ENCODE assay signal across 24 cellular contexts in genomic region chr4:107937040-107937439, GRCh38. TPM values are rescaled to one million over a fixed set of nuclear protein-coding genes. Genes with fewer than 3 reads are reported as not detected.
DNase-seq lines count a peak whose midpoint lies in the region; ATAC-seq and TF ChIP-seq lines count a peak whose summit lies in the region.
"Had no signal": no experiment of that assay in that cellular context is flagged by ENCODE, and none has a peak within 500 bp of the region (broad histone marks: within the 10 kb centered on the region; RNA-seq: fewer than 3 reads in every experiment).

No MANE protein-coding gene starts in this region.

- no peak overlapping the region for H3K9ac ChIP-seq in MM.1S (ENCODE audit: low read length)
- H3K9ac ChIP-seq: SK-N-SH had no signal

- peaks cover 3% of the 10 kb centered on the region for H3K9me3 Mint-ChIP-seq in activated naive CD8-positive, alpha-beta T cell treated with anti-CD3 and anti-CD28 coated beads, Interleukin-2, amount 10 ng/mL, durations not matched to agents 7 days and 5 days
- H3K9me3 Mint-ChIP-seq in activated naive CD8-positive, alpha-beta T cell treated with anti-CD3 and anti-CD28 coated beads for 36 hours: no peaks in the 10 kb centered on the region
- no peaks in the 10 kb centered on the region for H3K9me3 Mint-ChIP-seq in stimulated activated naive B cell treated with anti-CD40 and anti-IgM and Interleukin-4, amounts not matched to agents 10 μg/mL and 1 μg/mL and 100 μg/mL, for 72 hours
- H3K9me3 Mint-ChIP-seq: activated T-cell treated with anti-CD3 and anti-CD28 coated beads, Interleukin-2, amount 50 U/mL, for 24 hours; naive thymus-derived CD4-positive, alpha-beta T cell had no signal

- H3K9me3 ChIP-seq in MM.1S (replicated peaks; ENCODE audit: insufficient read depth, low read length): no peaks in the 10 kb centered on the region
- H3K9me3 ChIP-seq: body of pancreas, colonic mucosa, pancreas, SK-N-SH, stomach, upper lobe of left lung had no signal

- peak overlapping the region; percentile 13; the same call in 1 of the 2 replicates for H2AFZ ChIP-seq in MM.1S (ENCODE audit: low read length)

- no peaks in the 10 kb centered on the region for H3F3A ChIP-seq in MM.1S (ENCODE audit: insufficient read depth, low read length)

- H3K4me1 Mint-ChIP-seq in activated naive CD8-positive, alpha-beta T cell treated with anti-CD3 and anti-CD28 coated beads, Interleukin-2, amount 10 ng/mL, durations not matched to agents 7 days and 5 days: peaks cover 18% of the 10 kb centered on the region
- H3K4me1 Mint-ChIP-seq in activated naive CD8-positive, alpha-beta T cell treated with anti-CD3 and anti-CD28 coated beads for 36 hours: peaks cover 37% of the 10 kb centered on the region
- H3K4me1 Mint-ChIP-seq in stimulated activated naive B cell treated with anti-CD40 and anti-IgM and Interleukin-4, amounts not matched to agents 10 μg/mL and 1 μg/mL and 100 μg/mL, for 72 hours: peaks cover 25 to 43% of the 10 kb centered on the region in 2 donors

- peaks cover 13% of the 10 kb centered on the region for H3K79me2 ChIP-seq in MM.1S (ENCODE audit: low read length)

- no peaks in the 10 kb centered on the region for H3K36me3 ChIP-seq in MM.1S (replicated peaks; ENCODE audit: insufficient read depth, low read length)
- H3K36me3 ChIP-seq: colonic mucosa, pancreas, upper lobe of left lung had no signal

- POLR2A ChIA-PET in activated naive CD8-positive, alpha-beta T cell treated with anti-CD3 and anti-CD28 coated beads, Interleukin-2, amount 10 ng/mL, durations not matched to agents 7 days and 5 days (lab: Charles Lee): no interaction called here

- H3K4me3 ChIP-seq in MM.1S (ENCODE audit: low read length): peak overlapping the region; percentile 29; the same call in 1 of the 2 replicates
- H3K4me3 ChIP-seq: body of pancreas, colonic mucosa, pancreas, stomach, upper lobe of left lung had no signal

- peak overlapping the region; percentile 58 for H3K4me3 Mint-ChIP-seq in activated naive CD8-positive, alpha-beta T cell treated with anti-CD3 and anti-CD28 coated beads, Interleukin-2, amount 10 ng/mL, durations not matched to agents 7 days and 5 days
- no peak overlapping the region for H3K4me3 Mint-ChIP-seq in activated naive CD8-positive, alpha-beta T cell treated with anti-CD3 and anti-CD28 coated beads for 36 hours
- peak overlapping the region; percentile 36 to 61 for H3K4me3 Mint-ChIP-seq in stimulated activated naive B cell treated with anti-CD40 and anti-IgM and Interleukin-4, amounts not matched to agents 10 μg/mL and 1 μg/mL and 100 μg/mL, for 72 hours
- H3K4me3 Mint-ChIP-seq: activated naive CD8-positive, alpha-beta T cell; activated T-cell treated with anti-CD3 and anti-CD28 coated beads, Interleukin-2, amount 50 U/mL, for 24 hours had no signal

- peaks cover 19% of the 10 kb centered on the region for H3K4me1 ChIP-seq in MM.1S (ENCODE audit: low read length)
- H3K4me1 ChIP-seq: colonic mucosa, pancreas had no signal

- ATAC-seq in activated naive CD8-positive, alpha-beta T cell treated with anti-CD3 and anti-CD28 coated beads, Interleukin-2, amount 10 ng/mL, durations not matched to agents 7 days and 5 days (ENCODE audit: low read depth): no peak
- ATAC-seq in GM21390 (IDR thresholded peaks at IDR 0.05; ENCODE audit: unreplicated experiment): peak; percentile 52
- ATAC-seq in stimulated activated naive B cell treated with anti-CD40 and anti-IgM and Interleukin-4, amounts not matched to agents 10 μg/mL and 1 μg/mL and 100 μg/mL, for 72 hours (replicated peaks): peak; percentile 41 to 60
- no peak for ATAC-seq in HG02981 (IDR thresholded peaks at IDR 0.05; ENCODE audit: unreplicated experiment)
- ATAC-seq: body of pancreas; naive thymus-derived CD4-positive, alpha-beta T cell; pancreas; sciatic nerve had no signal

- H3K9me2 ChIP-seq in MM.1S (replicated peaks; ENCODE audit: insufficient read depth, low read length): no peaks in the 10 kb centered on the region
- H3K9me2 ChIP-seq: SK-N-SH had no signal

- H3K36me3 Mint-ChIP-seq in activated naive CD8-positive, alpha-beta T cell treated with anti-CD3 and anti-CD28 coated beads, Interleukin-2, amount 10 ng/mL, durations not matched to agents 7 days and 5 days: peaks cover 16% of the 10 kb centered on the region
- H3K36me3 Mint-ChIP-seq in activated naive CD8-positive, alpha-beta T cell treated with anti-CD3 and anti-CD28 coated beads for 36 hours: peaks cover 20% of the 10 kb centered on the region
- H3K36me3 Mint-ChIP-seq in stimulated activated naive B cell treated with anti-CD40 and anti-IgM and Interleukin-4, amounts not matched to agents 10 μg/mL and 1 μg/mL and 100 μg/mL, for 72 hours: peaks cover 4 to 6% of the 10 kb centered on the region in 2 donors

- H3K27me3 ChIP-seq in MM.1S (replicated peaks; ENCODE audit: insufficient read depth, low read length): no peaks in the 10 kb centered on the region
- H3K27me3 ChIP-seq: body of pancreas, colonic mucosa, pancreas, stomach, upper lobe of left lung had no signal

- H3K4me2 ChIP-seq in MM.1S (ENCODE audit: low read depth, low read length): peak overlapping the region; percentile 60
- H3K4me2 ChIP-seq: SK-N-SH had no signal

- H3K27me3 Mint-ChIP-seq in activated naive CD8-positive, alpha-beta T cell treated with anti-CD3 and anti-CD28 coated beads, Interleukin-2, amount 10 ng/mL, durations not matched to agents 7 days and 5 days: no peaks in the 10 kb centered on the region
- no peaks in the 10 kb centered on the region for H3K27me3 Mint-ChIP-seq in activated naive CD8-positive, alpha-beta T cell treated with anti-CD3 and anti-CD28 coated beads for 36 hours
- H3K27me3 Mint-ChIP-seq in stimulated activated naive B cell treated with anti-CD40 and anti-IgM and Interleukin-4, amounts not matched to agents 10 μg/mL and 1 μg/mL and 100 μg/mL, for 72 hours: no peaks in the 10 kb centered on the region
- H3K27me3 Mint-ChIP-seq: activated naive CD8-positive, alpha-beta T cell; activated T-cell treated with anti-CD3 and anti-CD28 coated beads, Interleukin-2, amount 50 U/mL, for 24 hours had no signal

- DNase-seq in activated naive CD8-positive, alpha-beta T cell treated with anti-CD3 and anti-CD28 coated beads, Interleukin-2, amount 10 ng/mL, durations not matched to agents 7 days and 5 days: no peak
- no peak for DNase-seq in activated naive CD8-positive, alpha-beta T cell treated with anti-CD3 and anti-CD28 coated beads for 36 hours
- DNase-seq in MM.1S (peak; percentile 21), GOT3 (lab: John Stamatoyannopoulos, UW) (no peak), kidney glomerular epithelial cell (lab: John Stamatoyannopoulos, UW) (no peak)
- no peak for DNase-seq in stimulated activated naive B cell treated with anti-CD40 and anti-IgM and Interleukin-4, amounts not matched to agents 10 μg/mL and 1 μg/mL and 100 μg/mL, for 72 hours
- DNase-seq: activated CD4-positive, alpha-beta T cell treated with anti-CD3 and anti-CD28 coated beads for 48 hours; activated T-cell treated with anti-CD3 and anti-CD28 coated beads, Interleukin-2, amount 50 U/mL, for 24 hours; body of pancreas; colonic mucosa; H7; hippocampal formation; naive thymus-derived CD4-positive, alpha-beta T cell; NCI-H1694; pancreas; SK-N-SH; stomach; T1000; upper lobe of left lung had no signal

- no peaks in the 10 kb centered on the region for H4K20me1 ChIP-seq in MM.1S (ENCODE audit: insufficient read depth, low read length)

- H3K27ac ChIP-seq in MM.1S (ENCODE audit: low read length): no peak overlapping the region
- H3K27ac ChIP-seq: body of pancreas, C4-2B, colonic mucosa, pancreas, stomach, upper lobe of left lung had no signal

- TF ChIP-seq CTCF in MM.1S (IDR thresholded peaks at IDR 0.05; ENCODE audit: low read length): no peak

- H3K27ac Mint-ChIP-seq in activated naive CD8-positive, alpha-beta T cell treated with anti-CD3 and anti-CD28 coated beads, Interleukin-2, amount 10 ng/mL, durations not matched to agents 7 days and 5 days: no peak overlapping the region
- no peak overlapping the region for H3K27ac Mint-ChIP-seq in activated naive CD8-positive, alpha-beta T cell treated with anti-CD3 and anti-CD28 coated beads for 36 hours
- no peak overlapping the region for H3K27ac Mint-ChIP-seq in stimulated activated naive B cell treated with anti-CD40 and anti-IgM and Interleukin-4, amounts not matched to agents 10 μg/mL and 1 μg/mL and 100 μg/mL, for 72 hours
- H3K27ac Mint-ChIP-seq: activated naive CD8-positive, alpha-beta T cell; activated T-cell treated with anti-CD3 and anti-CD28 coated beads, Interleukin-2, amount 50 U/mL, for 24 hours; naive thymus-derived CD4-positive, alpha-beta T cell had no signal

RNA-seq across cellular contexts. Expression of gene CYP2U1, which starts 5.7 kb away (rescaled TPM):
- total RNA-seq in activated naive CD8-positive, alpha-beta T cell treated with anti-CD3 and anti-CD28 coated beads, Interleukin-2, amount 10 ng/mL, durations not matched to agents 7 days and 5 days: 1 to 10 TPM; 5.3 to 5.4 TPM
- total RNA-seq in activated naive CD8-positive, alpha-beta T cell treated with anti-CD3 and anti-CD28 coated beads for 36 hours: 1 to 10 TPM; 2.7 to 3.2 TPM

RNA-seq across cellular contexts. Expression of gene HADH, which starts 52.6 kb away (rescaled TPM):
- total RNA-seq in activated naive CD8-positive, alpha-beta T cell treated with anti-CD3 and anti-CD28 coated beads, Interleukin-2, amount 10 ng/mL, durations not matched to agents 7 days and 5 days: 10 to 100 TPM; 45.3 to 46.6 TPM
- total RNA-seq in activated naive CD8-positive, alpha-beta T cell treated with anti-CD3 and anti-CD28 coated beads for 36 hours: 10 to 100 TPM; 49.6 to 51.2 TPM

Comparison
In these comparisons a context has a peak if more than half of its experiments do, and no peak if none do; other contexts are left out.
1. ATAC-seq: peak in GM21390 (single experiment) and stimulated activated naive B cell treated with anti-CD40 and anti-IgM and Interleukin-4, amounts not matched to agents 10 μg/mL and 1 μg/mL and 100 μg/mL, for 72 hours (2 of 2); none in activated naive CD8-positive, alpha-beta T cell treated with anti-CD3 and anti-CD28 coated beads, Interleukin-2, amount 10 ng/mL, durations not matched to agents 7 days and 5 days (single experiment) and HG02981 (single experiment).